In genomic region chr5:160009591-160009989, GRCh38 we compare ENCODE assay signal across 8 cellular contexts. TPM values are rescaled to one million over a fixed set of nuclear protein-coding genes. Genes with fewer than 3 reads are reported as not detected.
DNase-seq lines count a peak whose midpoint lies in the region; ATAC-seq and TF ChIP-seq lines count a peak whose summit lies in the region.

No MANE protein-coding gene starts in this region.

- H3K9me3 ChIP-seq in mesodermal cell (ENCODE audit: control insufficient read depth, low read length), result no peaks in the 10 kb centered on the region

- DNase-seq in brain microvascular endothelial cell (no peak), NCI-H187 treated with DMSO at 0.1 percent for 48 hours (lab: John Stamatoyannopoulos, UW) (no peak), superior temporal gyrus (ENCODE audit: extremely low spot score) (no peak)

- H3K36me3 ChIP-seq in brain microvascular endothelial cell (replicated peaks) (peaks cover 12% of the 10 kb centered on the region), mesodermal cell (ENCODE audit: control insufficient read depth, insufficient read depth, low read length) (peaks cover 38% of the 10 kb centered on the region)

- H3K4me1 ChIP-seq in mesodermal cell (ENCODE audit: control insufficient read depth, insufficient read depth, low read length, poor library complexity, severe bottlenecking), result peaks cover 8% of the 10 kb centered on the region

- ATAC-seq in HG03439 (IDR thresholded peaks at IDR 0.05; ENCODE audit: unreplicated experiment), result peak; percentile 6
- no peak for ATAC-seq in activated CD4-positive, CD25-positive, alpha-beta regulatory T cell treated with anti-CD3 and anti-CD28 coated beads, Interleukin-2, amount 50 U/mL, for 24 hours
- no peak for ATAC-seq in HG03520 (IDR thresholded peaks at IDR 0.05; ENCODE audit: unreplicated experiment)

- WGBS in mesodermal cell (ENCODE audit: insufficient coverage in 2 of 2), 2 experiments, result 9 to 10% methylated on average over 9 of the region's 11 CpGs

- no peaks in the 10 kb centered on the region for H3K27me3 ChIP-seq in brain microvascular endothelial cell (replicated peaks)

- peak overlapping the region; percentile 93 for H3K4me3 ChIP-seq in GM12875 (ENCODE audit: low read depth, low read length)
- peak overlapping the region; percentile 100 for H3K4me3 ChIP-seq in brain microvascular endothelial cell (ENCODE audit: low read depth, low read length)
- peak overlapping the region; percentile 97 for H3K4me3 ChIP-seq in mesodermal cell (ENCODE audit: extremely low read depth, insufficient read depth, low read length, poor library complexity, severe bottlenecking)

- TF ChIP-seq CTCF in GM12875 (IDR thresholded peaks at IDR 0.05; ENCODE audit: borderline replicate concordance, insufficient read depth, low read depth, low read length) (no peak), brain microvascular endothelial cell (IDR thresholded peaks at IDR 0.05; ENCODE audit: low read depth, low read length, missing control alignments) (no peak)

- H3K27ac ChIP-seq in brain microvascular endothelial cell, result peak overlapping the region; percentile 80
- H3K27ac ChIP-seq in mesodermal cell (ENCODE audit: low read depth, low read length, severe bottlenecking), result peak overlapping the region; percentile 88

- in situ Hi-C loops in brain microvascular endothelial cell (cut with HindIII; ENCODE audit: low pct_ligation_motif_present, low sequenced_read_pairs), result no loop called here

RNA-seq across cellular contexts. Expression of gene TTC1, which starts 0.7 kb away (rescaled TPM):
- 38.9 TPM for polyA plus RNA-seq in mesodermal cell (2013, experiment 1 of 2)
- 47.1 TPM for polyA plus RNA-seq in mesodermal cell (2013, experiment 2 of 2)
